16 cellular contexts compared by ENCODE assay signal in genomic region chr9:34601883-34602570, GRCh38. TPM values are rescaled to one million over a fixed set of nuclear protein-coding genes. Genes with fewer than 3 reads are reported as not detected.
A peak's percentile ranks its signal among the peaks of the same experiment; 100 is the strongest.
DNase-seq lines count a peak whose midpoint lies in the region; TF ChIP-seq lines count a peak whose summit lies in the region.
"Had no signal": no experiment of that assay in that cellular context is flagged by ENCODE, and none has a peak within 500 bp of the region (broad histone marks: within the 10 kb centered on the region; RNA-seq: fewer than 3 reads in every experiment).

No MANE protein-coding gene starts in this region.

- H3K36me3 Mint-ChIP-seq in neural progenitor cell, result no peaks in the 10 kb centered on the region
- no peaks in the 10 kb centered on the region for H3K36me3 Mint-ChIP-seq in Calu3 (ENCODE audit: insufficient read depth, unreplicated experiment)
- no peaks in the 10 kb centered on the region for H3K36me3 Mint-ChIP-seq in activated T-helper 1 cell treated with anti-CD3 and anti-CD28 coated beads, Interleukin-12 subunit alpha, Interleukin-12 subunit beta, Interleukin-2, Interleukin-4 antibody, amounts not matched to agents 30 ng/mL and 10 ng/mL and 1 ng/mL, durations not matched to agents 14 hours and 24 hours and 36 hours (ENCODE audit: low read depth)

- intact Hi-C loops in Calu3 (cut with micrococcal nuclease; ENCODE audit: unreplicated experiment), result no loop called here
- intact Hi-C loops in activated T-helper 1 cell treated with anti-CD3 and anti-CD28 coated beads, Interleukin-12 subunit alpha, Interleukin-12 subunit beta, Interleukin-2, Interleukin-4 antibody, amounts not matched to agents 30 ng/mL and 10 ng/mL and 1 ng/mL, durations not matched to agents 14 hours and 24 hours and 36 hours (cut with micrococcal nuclease), result loop anchor here (2.0 to 5.0 kb wide), 3 partner anchors 35 to 79 kb away; partner anchors contain the start of genes ENHO and SIGMAR1

- H3K4me2 ChIP-seq in Karpas-422 (ENCODE audit: low read depth, low read length, poor library complexity, severe bottlenecking) (peak overlapping the region; percentile 25), neural progenitor cell (no peak overlapping the region)

- H4K20me1 ChIP-seq in Karpas-422 (ENCODE audit: insufficient read depth, low read depth, low read length), result no peaks in the 10 kb centered on the region
- no peaks in the 10 kb centered on the region for H4K20me1 ChIP-seq in neural progenitor cell (ENCODE audit: low read depth)

- peaks cover 20% of the 10 kb centered on the region for H3K4me1 Mint-ChIP-seq in neural progenitor cell
- no peaks in the 10 kb centered on the region for H3K4me1 Mint-ChIP-seq in Calu3 (ENCODE audit: low read depth, unreplicated experiment)
- H3K4me1 Mint-ChIP-seq in activated T-helper 1 cell treated with anti-CD3 and anti-CD28 coated beads, Interleukin-12 subunit alpha, Interleukin-12 subunit beta, Interleukin-2, Interleukin-4 antibody, amounts not matched to agents 30 ng/mL and 10 ng/mL and 1 ng/mL, durations not matched to agents 14 hours and 24 hours and 36 hours (ENCODE audit: low read depth), result no peaks in the 10 kb centered on the region
- H3K4me1 Mint-ChIP-seq: CD4-positive, CD25-positive, alpha-beta regulatory T cell had no signal

- no peak overlapping the region for H3K4me3 Mint-ChIP-seq in neural progenitor cell
- H3K4me3 Mint-ChIP-seq in Calu3 (ENCODE audit: low read depth, unreplicated experiment), result no peak overlapping the region
- no peak overlapping the region for H3K4me3 Mint-ChIP-seq in activated T-helper 1 cell treated with anti-CD3 and anti-CD28 coated beads, Interleukin-12 subunit alpha, Interleukin-12 subunit beta, Interleukin-2, Interleukin-4 antibody, amounts not matched to agents 30 ng/mL and 10 ng/mL and 1 ng/mL, durations not matched to agents 14 hours and 24 hours and 36 hours
- H3K4me3 Mint-ChIP-seq: CD4-positive, CD25-positive, alpha-beta regulatory T cell had no signal

- H3K27ac ChIP-seq in Karpas-422 (ENCODE audit: low read length), result no peak overlapping the region
- no peak overlapping the region for H3K27ac ChIP-seq in WERI-Rb-1
- peak overlapping the region; percentile 58 for H3K27ac ChIP-seq in epithelial cell of prostate
- H3K27ac ChIP-seq in neural progenitor cell, result no peak overlapping the region
- H3K27ac ChIP-seq: SJCRH30 had no signal

- no TSS peak for BruUV-seq in Calu3 (replicated peaks; lab: Mats Ljungman, UMichigan)

- no peaks in the 10 kb centered on the region for H3K9me2 ChIP-seq in Karpas-422 (replicated peaks; ENCODE audit: insufficient read depth, low read length)

- H3K79me2 ChIP-seq in Karpas-422 (ENCODE audit: low read length) (no peaks in the 10 kb centered on the region), neural progenitor cell (ENCODE audit: low read depth) (no peaks in the 10 kb centered on the region)

- H3K9me3 ChIP-seq in Karpas-422 (ENCODE audit: low read length) (no peaks in the 10 kb centered on the region), WERI-Rb-1 (ENCODE audit: severe bottlenecking) (no peaks in the 10 kb centered on the region), neural progenitor cell (ENCODE audit: low read depth) (no peaks in the 10 kb centered on the region), BE2C (no peaks in the 10 kb centered on the region)
- H3K9me3 ChIP-seq: Caco-2, SJCRH30 had no signal

- H3K4me3 ChIP-seq in Karpas-422 (ENCODE audit: low read length) (no peak overlapping the region), WERI-Rb-1 (ENCODE audit: low read depth, low read length) (no peak overlapping the region), neural progenitor cell (no peak overlapping the region), BE2C (ENCODE audit: low read depth, low read length) (no peak overlapping the region)
- H3K4me3 ChIP-seq: SJCRH30 had no signal

- H3K4me1 ChIP-seq in Karpas-422 (ENCODE audit: low read length) (peaks cover 21% of the 10 kb centered on the region), neural progenitor cell (no peaks in the 10 kb centered on the region), BE2C (peaks cover 7% of the 10 kb centered on the region)

- H3K36me3 ChIP-seq in Karpas-422 (ENCODE audit: insufficient read depth, low read length), result no peaks in the 10 kb centered on the region
- H3K36me3 ChIP-seq in WERI-Rb-1, result no peaks in the 10 kb centered on the region
- no peaks in the 10 kb centered on the region for H3K36me3 ChIP-seq in neural progenitor cell
- no peaks in the 10 kb centered on the region for H3K36me3 ChIP-seq in BE2C
- H3K36me3 ChIP-seq: SJCRH30 had no signal

- TF ChIP-seq CTCF in WERI-Rb-1 (IDR thresholded peaks at IDR 0.05; ENCODE audit: low read depth, low read length) (0 out of 2 replicates have a peak, but pooled peaks have one; percentile 2), neural progenitor cell (IDR thresholded peaks at IDR 0.05) (no peak), Calu3 (IDR thresholded peaks at IDR 0.05; ENCODE audit: unreplicated experiment) (no peak), BE2C (IDR thresholded peaks at IDR 0.05; ENCODE audit: low read depth, low read length) (no peak)

- H3K9ac ChIP-seq in Karpas-422 (ENCODE audit: low read length), result 0 out of 2 replicates have a peak overlapping the region, but pooled peaks have one; percentile 13
- no peak overlapping the region for H3K9ac ChIP-seq in neural progenitor cell

- CTCF ChIA-PET in Calu3 (lab: Charles Lee), result no interaction called here

- H3K27ac Mint-ChIP-seq in neural progenitor cell, result peak overlapping the region; percentile 5
- no peak overlapping the region for H3K27ac Mint-ChIP-seq in Calu3 (ENCODE audit: unreplicated experiment)
- H3K27ac Mint-ChIP-seq in activated T-helper 1 cell treated with anti-CD3 and anti-CD28 coated beads, Interleukin-12 subunit alpha, Interleukin-12 subunit beta, Interleukin-2, Interleukin-4 antibody, amounts not matched to agents 30 ng/mL and 10 ng/mL and 1 ng/mL, durations not matched to agents 14 hours and 24 hours and 36 hours, result no peak overlapping the region
- H3K27ac Mint-ChIP-seq: CD4-positive, CD25-positive, alpha-beta regulatory T cell had no signal

- H3K27me3 Mint-ChIP-seq in neural progenitor cell (ENCODE audit: insufficient read depth, low read depth) (peaks cover 8% of the 10 kb centered on the region), Calu3 (ENCODE audit: unreplicated experiment) (peaks cover 65% of the 10 kb centered on the region)
- H3K27me3 Mint-ChIP-seq in activated T-helper 1 cell treated with anti-CD3 and anti-CD28 coated beads, Interleukin-12 subunit alpha, Interleukin-12 subunit beta, Interleukin-2, Interleukin-4 antibody, amounts not matched to agents 30 ng/mL and 10 ng/mL and 1 ng/mL, durations not matched to agents 14 hours and 24 hours and 36 hours (ENCODE audit: insufficient read depth), result peaks cover 11% of the 10 kb centered on the region

- H3K9me3 Mint-ChIP-seq in neural progenitor cell, result no peaks in the 10 kb centered on the region
- no peaks in the 10 kb centered on the region for H3K9me3 Mint-ChIP-seq in Calu3 (ENCODE audit: low read depth, unreplicated experiment)
- H3K9me3 Mint-ChIP-seq in activated T-helper 1 cell treated with anti-CD3 and anti-CD28 coated beads, Interleukin-12 subunit alpha, Interleukin-12 subunit beta, Interleukin-2, Interleukin-4 antibody, amounts not matched to agents 30 ng/mL and 10 ng/mL and 1 ng/mL, durations not matched to agents 14 hours and 24 hours and 36 hours, result no peaks in the 10 kb centered on the region
- H3K9me3 Mint-ChIP-seq: CD4-positive, CD25-positive, alpha-beta regulatory T cell had no signal

- H2AFZ ChIP-seq in Karpas-422 (ENCODE audit: low read length) (no peak overlapping the region), neural progenitor cell (replicated peaks) (no peak overlapping the region)

- peak; percentile 69 for DNase-seq in Karpas-422
- DNase-seq in WERI-Rb-1, result no peak
- no peak for DNase-seq in epithelial cell of prostate (ENCODE audit: low read depth, low spot score)
- DNase-seq in neural progenitor cell (ENCODE audit: low spot score), result no peak
- DNase-seq in Calu3, result no peak
- no peak for DNase-seq in BE2C
- no peak for DNase-seq in HK-2 (ENCODE audit: unreplicated experiment)
- DNase-seq in activated T-helper 1 cell treated with anti-CD3 and anti-CD28 coated beads, Interleukin-12 subunit alpha, Interleukin-12 subunit beta, Interleukin-2, Interleukin-4 antibody, amounts not matched to agents 30 ng/mL and 10 ng/mL and 1 ng/mL, durations not matched to agents 14 hours and 24 hours and 36 hours (ENCODE audit: low spot score), result no peak
- DNase-seq: Caco-2; CD4-positive, CD25-positive, alpha-beta regulatory T cell; HCEC 1CT; NCI-H2107; NCI-H345; NCI-H748 treated with DMSO at 0.1 percent for 48 hours; RPMI8226; SJCRH30 had no signal

- no peaks in the 10 kb centered on the region for H3K27me3 ChIP-seq in Karpas-422 (ENCODE audit: low read length)
- H3K27me3 ChIP-seq in WERI-Rb-1 (ENCODE audit: insufficient read depth, low read depth, severe bottlenecking), result no peaks in the 10 kb centered on the region
- peaks cover 18% of the 10 kb centered on the region for H3K27me3 ChIP-seq in neural progenitor cell
- H3K27me3 ChIP-seq in BE2C, result no peaks in the 10 kb centered on the region
- H3K27me3 ChIP-seq: SJCRH30 had no signal

- H3F3A ChIP-seq in neural progenitor cell (ENCODE audit: low read depth), result no peaks in the 10 kb centered on the region

RNA-seq across cellular contexts. Expression of gene RPP25L, which starts 9.9 kb away (rescaled TPM):
- 40.3 and 62.0 TPM in 2 replicates for total RNA-seq in Karpas-422 (2014; rRNA removed; shearing (Covaris generic); ENCODE audit: low replicate concordance)
- total RNA-seq in neural progenitor cell (ENCODE audit: low replicate concordance), result 17.4 and 40.1 TPM in 2 replicates
- total RNA-seq in Calu3 (2022), result 17.6 and 19.9 TPM in 2 replicates
- polyA plus RNA-seq in BE2C (2012; ENCODE audit: insufficient read depth, insufficient read length, low read depth), result 78.3 TPM
- 37.5 and 40.2 TPM in 2 replicates for total RNA-seq in activated T-helper 1 cell treated with anti-CD3 and anti-CD28 coated beads, Interleukin-12 subunit alpha, Interleukin-12 subunit beta, Interleukin-2, Interleukin-4 antibody, amounts not matched to agents 30 ng/mL and 10 ng/mL and 1 ng/mL, durations not matched to agents 14 hours and 24 hours and 36 hours

RNA-seq across cellular contexts. Expression of gene CNTFR, which starts 12.5 kb away (rescaled TPM):
- total RNA-seq in Karpas-422 (2014; rRNA removed; shearing (Covaris generic); ENCODE audit: low replicate concordance), result not detected in 2 replicates
- 8.6 and 37.2 TPM in 2 replicates for total RNA-seq in neural progenitor cell (ENCODE audit: low replicate concordance)
- 0.44 TPM in 1 of 2 replicates, not detected in the other for total RNA-seq in Calu3 (2022)
- 110 TPM for polyA plus RNA-seq in BE2C (2012; ENCODE audit: insufficient read depth, insufficient read length, low read depth)
- total RNA-seq in activated T-helper 1 cell treated with anti-CD3 and anti-CD28 coated beads, Interleukin-12 subunit alpha, Interleukin-12 subunit beta, Interleukin-2, Interleukin-4 antibody, amounts not matched to agents 30 ng/mL and 10 ng/mL and 1 ng/mL, durations not matched to agents 14 hours and 24 hours and 36 hours, result not detected in 2 replicates
- total RNA-seq: CD4-positive, CD25-positive, alpha-beta regulatory T cell had no signal
- polyA plus RNA-seq: CD4-positive, CD25-positive, alpha-beta regulatory T cell had no signal

RNA-seq across cellular contexts. Expression of gene DCTN3, which starts 18.3 kb away (rescaled TPM):
- 75.9 and 98.9 TPM in 2 replicates for total RNA-seq in Karpas-422 (2014; rRNA removed; shearing (Covaris generic); ENCODE audit: low replicate concordance)
- 45.6 and 98.3 TPM in 2 replicates for total RNA-seq in neural progenitor cell (ENCODE audit: low replicate concordance)
- total RNA-seq in Calu3 (2022), result 50.8 and 51.8 TPM in 2 replicates
- polyA plus RNA-seq in BE2C (2012; ENCODE audit: insufficient read depth, insufficient read length, low read depth), result 154 TPM
- total RNA-seq in activated T-helper 1 cell treated with anti-CD3 and anti-CD28 coated beads, Interleukin-12 subunit alpha, Interleukin-12 subunit beta, Interleukin-2, Interleukin-4 antibody, amounts not matched to agents 30 ng/mL and 10 ng/mL and 1 ng/mL, durations not matched to agents 14 hours and 24 hours and 36 hours, result 59.3 and 62.2 TPM in 2 replicates

RNA-seq across cellular contexts. Expression of gene ARID3C, which starts 26.8 kb away (rescaled TPM):
- total RNA-seq in Karpas-422 (2014; rRNA removed; shearing (Covaris generic); ENCODE audit: low replicate concordance), result 0.48 TPM in 1 of 2 replicates, not detected in the other
- total RNA-seq in neural progenitor cell (ENCODE audit: low replicate concordance) (4.7 and 5.3 TPM in 2 replicates), Calu3 (2022) (not detected in 2 replicates)
- not detected for polyA plus RNA-seq in BE2C (2012; ENCODE audit: insufficient read depth, insufficient read length, low read depth)
- 0.23 TPM in 1 of 2 replicates, not detected in the other for total RNA-seq in activated T-helper 1 cell treated with anti-CD3 and anti-CD28 coated beads, Interleukin-12 subunit alpha, Interleukin-12 subunit beta, Interleukin-2, Interleukin-4 antibody, amounts not matched to agents 30 ng/mL and 10 ng/mL and 1 ng/mL, durations not matched to agents 14 hours and 24 hours and 36 hours
- total RNA-seq: Caco-2; CD4-positive, CD25-positive, alpha-beta regulatory T cell; SJCRH30 had no signal
- polyA plus RNA-seq: CD4-positive, CD25-positive, alpha-beta regulatory T cell had no signal

RNA-seq across cellular contexts. Expression of gene SIGMAR1, which starts 35.6 kb away (rescaled TPM):
- total RNA-seq in Karpas-422 (2014; rRNA removed; shearing (Covaris generic); ENCODE audit: low replicate concordance), result 78.2 and 120 TPM in 2 replicates
- total RNA-seq in neural progenitor cell (ENCODE audit: low replicate concordance) (37.8 and 108 TPM in 2 replicates), Calu3 (2022) (65.6 and 80.1 TPM in 2 replicates)
- polyA plus RNA-seq in BE2C (2012; ENCODE audit: insufficient read depth, insufficient read length, low read depth), result 226 TPM
- total RNA-seq in activated T-helper 1 cell treated with anti-CD3 and anti-CD28 coated beads, Interleukin-12 subunit alpha, Interleukin-12 subunit beta, Interleukin-2, Interleukin-4 antibody, amounts not matched to agents 30 ng/mL and 10 ng/mL and 1 ng/mL, durations not matched to agents 14 hours and 24 hours and 36 hours, result 128 and 130 TPM in 2 replicates
